ENCODE assay signal across 10 cellular contexts in the genomic region with DNA sequence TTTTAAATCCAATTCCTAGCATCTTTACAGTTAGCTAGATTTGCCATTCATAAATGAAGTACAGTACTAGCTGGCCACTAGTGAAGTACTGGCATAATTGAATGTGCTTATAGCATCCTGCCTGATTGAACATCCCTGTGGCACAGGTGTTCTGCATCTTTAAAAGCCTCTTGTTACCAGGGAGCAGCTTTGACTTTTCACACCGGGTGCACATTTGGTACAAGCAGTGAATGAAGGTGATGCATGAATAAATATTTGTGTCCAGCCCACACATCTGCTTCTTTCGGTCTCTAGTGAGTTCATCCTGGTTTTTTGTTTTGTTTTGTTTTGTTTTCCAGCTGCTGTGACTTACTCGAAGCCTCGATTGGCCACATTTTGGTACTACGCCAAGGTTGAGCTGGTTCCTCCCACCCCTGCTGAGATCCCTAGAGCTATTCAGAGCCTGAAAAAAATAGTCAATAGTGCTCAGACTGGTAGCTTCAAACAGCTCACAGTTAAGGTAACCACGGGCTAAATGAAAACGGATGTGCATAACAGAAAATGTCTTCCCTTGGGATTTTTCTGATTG. TPM values are rescaled to one million over a fixed set of nuclear protein-coding genes. Genes with fewer than 3 reads are reported as not detected.
DNase-seq lines count a peak whose midpoint lies in the region; ATAC-seq and TF ChIP-seq lines count a peak whose summit lies in the region.
"Had no signal": no experiment of that assay in that cellular context is flagged by ENCODE, and none has a peak within 500 bp of the region (broad histone marks: within the 10 kb centered on the region; RNA-seq: fewer than 3 reads in every experiment).

No MANE protein-coding gene starts in this region.

- H3K4me1 Mint-ChIP-seq in activated CD4-positive, alpha-beta T cell treated with anti-CD3 and anti-CD28 coated beads, Interleukin-2, amount 10 ng/mL, durations not matched to agents 7 days and 5 days, result peaks cover 37% of the 10 kb centered on the region

- in situ Hi-C loops in brain microvascular endothelial cell (cut with HindIII; ENCODE audit: low pct_ligation_motif_present, low sequenced_read_pairs), result no loop called here

- ATAC-seq in sciatic nerve (peak; percentile 61), GM19328 (IDR thresholded peaks at IDR 0.05; ENCODE audit: unreplicated experiment) (no peak)

- H3K36me3 ChIP-seq in brain microvascular endothelial cell (replicated peaks) (peaks cover 7% of the 10 kb centered on the region), WERI-Rb-1 (peaks cover 58% of the 10 kb centered on the region)

- H3K9me3 Mint-ChIP-seq in activated CD4-positive, alpha-beta T cell treated with anti-CD3 and anti-CD28 coated beads, Interleukin-2, amount 10 ng/mL, durations not matched to agents 7 days and 5 days, result no peaks in the 10 kb centered on the region
- H3K9me3 Mint-ChIP-seq: T-helper 2 cell treated with Interferon-gamma antibody and Interleukin-4, amounts not matched to agents 5 μg/mL and 100 μg/mL, for 36 hours had no signal

- TF ChIP-seq CTCF in brain microvascular endothelial cell (IDR thresholded peaks at IDR 0.05; ENCODE audit: low read depth, low read length, missing control alignments), result no peak
- no peak for TF ChIP-seq CTCF in WERI-Rb-1 (IDR thresholded peaks at IDR 0.05; ENCODE audit: low read depth, low read length)

- DNase-seq in activated CD4-positive, alpha-beta T cell treated with anti-CD3 and anti-CD28 coated beads, Interleukin-2, amount 10 ng/mL, durations not matched to agents 7 days and 5 days, result no peak
- DNase-seq in activated CD4-positive, alpha-beta T cell treated with anti-CD3 and anti-CD28 coated beads for 4 hours, result no peak
- DNase-seq in NCI-H2029 treated with DMSO at 0.1 percent for 48 hours (lab: John Stamatoyannopoulos, UW), result peak; percentile 91
- peak; percentile 69 for DNase-seq in brain microvascular endothelial cell
- no peak for DNase-seq in sciatic nerve (ENCODE audit: low spot score)
- DNase-seq in NOMO-1 treated with DMSO at 0.1 percent for 48 hours (lab: John Stamatoyannopoulos, UW; ENCODE audit: unreplicated experiment), result no peak
- no peak for DNase-seq in WERI-Rb-1

- peak overlapping the region; percentile 36 for H3K27ac Mint-ChIP-seq in activated CD4-positive, alpha-beta T cell treated with anti-CD3 and anti-CD28 coated beads, Interleukin-2, amount 10 ng/mL, durations not matched to agents 7 days and 5 days
- H3K27ac Mint-ChIP-seq: T-helper 2 cell treated with Interferon-gamma antibody and Interleukin-4, amounts not matched to agents 5 μg/mL and 100 μg/mL, for 36 hours had no signal

- no peak overlapping the region for H3K4me3 ChIP-seq in brain microvascular endothelial cell (ENCODE audit: low read depth, low read length)
- no peak overlapping the region for H3K4me3 ChIP-seq in WERI-Rb-1 (ENCODE audit: low read depth, low read length)
- H3K4me3 ChIP-seq: suprapubic skin had no signal

- no peaks in the 10 kb centered on the region for H3K9me3 ChIP-seq in WERI-Rb-1 (ENCODE audit: severe bottlenecking)
- H3K9me3 ChIP-seq: suprapubic skin had no signal

- H3K36me3 Mint-ChIP-seq in activated CD4-positive, alpha-beta T cell treated with anti-CD3 and anti-CD28 coated beads, Interleukin-2, amount 10 ng/mL, durations not matched to agents 7 days and 5 days (ENCODE audit: low read depth), result peaks cover 48% of the 10 kb centered on the region

- intact Hi-C loops in sciatic nerve (cut with DNase I), result no loop called here

- H3K4me3 Mint-ChIP-seq in activated CD4-positive, alpha-beta T cell treated with anti-CD3 and anti-CD28 coated beads, Interleukin-2, amount 10 ng/mL, durations not matched to agents 7 days and 5 days, result no peak overlapping the region
- H3K4me3 Mint-ChIP-seq: T-helper 2 cell treated with Interferon-gamma antibody and Interleukin-4, amounts not matched to agents 5 μg/mL and 100 μg/mL, for 36 hours had no signal

- H3K27me3 ChIP-seq in brain microvascular endothelial cell (replicated peaks), result no peaks in the 10 kb centered on the region
- H3K27me3 ChIP-seq in WERI-Rb-1 (ENCODE audit: insufficient read depth, low read depth, severe bottlenecking), result no peaks in the 10 kb centered on the region
- H3K27me3 ChIP-seq: suprapubic skin had no signal

- H3K27ac ChIP-seq in brain microvascular endothelial cell (peak overlapping the region; percentile 17), WERI-Rb-1 (no peak overlapping the region)
- H3K27ac ChIP-seq: suprapubic skin had no signal

- no peaks in the 10 kb centered on the region for H3K27me3 Mint-ChIP-seq in activated CD4-positive, alpha-beta T cell treated with anti-CD3 and anti-CD28 coated beads, Interleukin-2, amount 10 ng/mL, durations not matched to agents 7 days and 5 days

- CTCF ChIA-PET in activated CD4-positive, alpha-beta T cell treated with anti-CD3 and anti-CD28 coated beads, Interleukin-2, amount 10 ng/mL, durations not matched to agents 7 days and 5 days (lab: Charles Lee), result interaction anchor here (1.2 to 3.0 kb wide), 4 partner anchors 9 to 28 kb away, joined by 3 to 7 read pairs (median 4); no protein-coding TSS in a partner anchor

- POLR2A ChIA-PET in activated CD4-positive, alpha-beta T cell treated with anti-CD3 and anti-CD28 coated beads, Interleukin-2, amount 10 ng/mL, durations not matched to agents 7 days and 5 days (lab: Charles Lee), result interaction anchor here (0.7 kb wide), 1 partner anchor 29 kb away, joined by 3 read pairs; no protein-coding TSS in a partner anchor

RNA-seq across cellular contexts. Expression of gene ATP5MG, which starts 5.3 kb away (rescaled TPM):
- 100 to 1,000 TPM; 195 to 272 TPM for total RNA-seq in activated CD4-positive, alpha-beta T cell treated with anti-CD3 and anti-CD28 coated beads, Interleukin-2, amount 10 ng/mL, durations not matched to agents 7 days and 5 days
- 117 TPM for total RNA-seq in sciatic nerve

RNA-seq across cellular contexts. Expression of gene KMT2A, which starts 29.6 kb away (rescaled TPM):
- 100 to 1,000 TPM in 1 of 2 experiments, 10 to 100 TPM in 1; 93.4 to 102 TPM for total RNA-seq in activated CD4-positive, alpha-beta T cell treated with anti-CD3 and anti-CD28 coated beads, Interleukin-2, amount 10 ng/mL, durations not matched to agents 7 days and 5 days
- 132 TPM for total RNA-seq in sciatic nerve

RNA-seq across cellular contexts. Expression of gene UBE4A, which starts 47.3 kb away (rescaled TPM):
- total RNA-seq in activated CD4-positive, alpha-beta T cell treated with anti-CD3 and anti-CD28 coated beads, Interleukin-2, amount 10 ng/mL, durations not matched to agents 7 days and 5 days, result 10 to 100 TPM; 42.6 to 49.1 TPM
- 40.8 TPM for total RNA-seq in sciatic nerve

Comparison
In these comparisons a context has a peak if more than half of its experiments do, and no peak if none do; other contexts are left out.
1. DNase-seq: peak in NCI-H2029 treated with DMSO at 0.1 percent for 48 hours (single experiment) and brain microvascular endothelial cell (single experiment); none in activated CD4-positive, alpha-beta T cell treated with anti-CD3 and anti-CD28 coated beads, Interleukin-2, amount 10 ng/mL, durations not matched to agents 7 days and 5 days (single experiment), activated CD4-positive, alpha-beta T cell treated with anti-CD3 and anti-CD28 coated beads for 4 hours (0 of 2), sciatic nerve (single experiment), NOMO-1 treated with DMSO at 0.1 percent for 48 hours (single experiment) and WERI-Rb-1 (single experiment).